In genomic region chr20:3613821-3614440, GRCh38 we compare ENCODE assay signal across 24 cellular contexts. TPM values are rescaled to one million over a fixed set of nuclear protein-coding genes. Genes with fewer than 3 reads are reported as not detected.
DNase-seq lines count a peak whose midpoint lies in the region; ATAC-seq and TF ChIP-seq lines count a peak whose summit lies in the region.
"Had no signal": no experiment of that assay in that cellular context is flagged by ENCODE, and none has a peak within 500 bp of the region (broad histone marks: within the 10 kb centered on the region; RNA-seq: fewer than 3 reads in every experiment).

No MANE protein-coding gene starts in this region.

- H3K27me3 ChIP-seq in PC-3 (ENCODE audit: low read length) (no peaks in the 10 kb centered on the region), osteoblast (ENCODE audit: insufficient read depth, low read length) (no peaks in the 10 kb centered on the region), spleen (replicated peaks in 1 of 7) (no peaks in the 10 kb centered on the region)
- H3K27me3 ChIP-seq: esophagus squamous epithelium, tibial artery had no signal

- peak overlapping the region; percentile 13 for H3K4me2 ChIP-seq in PC-3 (ENCODE audit: low read length)
- peak overlapping the region; percentile 82 for H3K4me2 ChIP-seq in osteoblast (ENCODE audit: insufficient read depth, low read length)

- ATAC-seq in PC-3 (peak; percentile 10; the same call in 1 of the 2 replicates), HG03571 (IDR thresholded peaks at IDR 0.05; ENCODE audit: unreplicated experiment) (no peak)
- ATAC-seq: activated CD8-positive, alpha-beta memory T cell treated with anti-CD3 and anti-CD28 coated beads, Interleukin-2, amount 10 ng/mL, durations not matched to agents 7 days and 5 days; stimulated activated effector memory CD8-positive, alpha-beta T cell treated with anti-CD3 and anti-CD28 coated beads, Interleukin-12 subunit alpha, Interleukin-12 subunit beta, amount 100 ng/mL, for 72 hours had no signal

- H3K27ac ChIP-seq in C4-2B, result peak overlapping the region; percentile 26; the same call in 1 of the 2 replicates
- H3K27ac ChIP-seq in PC-3 (ENCODE audit: low read length), result no peak overlapping the region
- H3K27ac ChIP-seq in osteoblast (ENCODE audit: low read depth, low read length), result peak overlapping the region; percentile 49
- H3K27ac ChIP-seq in spleen, result no peak overlapping the region
- H3K27ac ChIP-seq: coronary artery, esophagus squamous epithelium, left ventricle myocardium inferior, tibial artery had no signal

- H3K79me2 ChIP-seq in PC-3 (ENCODE audit: low read length) (no peaks in the 10 kb centered on the region), osteoblast (ENCODE audit: insufficient read depth, low read length) (no peaks in the 10 kb centered on the region)

- DNase-seq in PC-3 (peak; percentile 27), fibroblast of mammary gland (ENCODE audit: low read depth) (peak; percentile 19), osteoblast (ENCODE audit: insufficient read length, low spot score, missing footprints) (peak; percentile 10), DMS53 (lab: John Stamatoyannopoulos, UW) (no peak), spleen (no peak), DMS53 treated with DMSO at 0.1 percent for 48 hours (lab: John Stamatoyannopoulos, UW; ENCODE audit: unreplicated experiment) (no peak)
- DNase-seq: activated CD4-positive, CD25-positive, alpha-beta regulatory T cell treated with anti-CD3 and anti-CD28 coated beads, Interleukin-2, amount 50 U/mL, for 72 hours; activated CD8-positive, alpha-beta memory T cell treated with anti-CD3 and anti-CD28 coated beads, Interleukin-2, amount 10 ng/mL, durations not matched to agents 7 days and 5 days; activated effector memory CD4-positive, alpha-beta T cell treated with anti-CD3 and anti-CD28 coated beads, Interleukin-2, amount 50 U/mL, for 16 hours; esophagus squamous epithelium; left ventricle myocardium inferior; NCI-H1436; NCI-H226; NK-92 treated with Interleukin-12 subunit alpha and Interleukin-12 subunit beta, amount 100 ng/mL, for 24 hours; SHP77 treated with DMSO at 0.1 percent for 48 hours; small intestine; tibial artery had no signal

- H3K9me2 ChIP-seq in PC-3 (replicated peaks; ENCODE audit: low read length), result no peaks in the 10 kb centered on the region

- TF ChIP-seq CTCF in C4-2B (conservative IDR thresholded peaks at IDR 0.05) (no peak), PC-3 (conservative IDR thresholded peaks at IDR 0.05; ENCODE audit: low read depth, low read length) (no peak), fibroblast of mammary gland (conservative IDR thresholded peaks at IDR 0.05; ENCODE audit: control insufficient read depth, insufficient read depth, low read depth, low read length) (no peak), osteoblast (IDR thresholded peaks at IDR 0.05; ENCODE audit: extremely low read depth, low read depth, low read length) (no peak), spleen (IDR thresholded peaks at IDR 0.05 in 8 of 11, conservative IDR thresholded peaks at IDR 0.05 in 3 of 11) (no peak)

- H3K36me3 ChIP-seq in PC-3 (ENCODE audit: low read depth, low read length), result no peaks in the 10 kb centered on the region; the same call in 1 of the 2 replicates
- no peaks in the 10 kb centered on the region for H3K36me3 ChIP-seq in osteoblast (ENCODE audit: insufficient read depth, low read length)
- peaks cover 0 to 66% (median 4%) of the 10 kb centered on the region in 6 donors for H3K36me3 ChIP-seq in spleen

- H4K20me1 ChIP-seq in PC-3 (ENCODE audit: low read length) (no peaks in the 10 kb centered on the region), osteoblast (ENCODE audit: insufficient read depth, low read length) (no peaks in the 10 kb centered on the region)

- no peak for TF ChIP-seq POLR2A in spleen (IDR thresholded peaks at IDR 0.05)

- H3F3A ChIP-seq in PC-3 (ENCODE audit: low read length, unreplicated experiment), result no peaks in the 10 kb centered on the region

- CTCF ChIA-PET in PC-3 (lab: Charles Lee), result no interaction called here

- no TSS peak for BruUV-seq in PC-3 (replicated peaks; lab: Mats Ljungman, UMichigan)

- H3K4me1 ChIP-seq in PC-3 (ENCODE audit: insufficient read depth, low read length), result peaks cover 24% of the 10 kb centered on the region
- peaks cover 12% of the 10 kb centered on the region for H3K4me1 ChIP-seq in osteoblast (ENCODE audit: insufficient read depth, low read length)
- H3K4me1 ChIP-seq in spleen, result no peaks in the 10 kb centered on the region
- H3K4me1 ChIP-seq: esophagus squamous epithelium, tibial artery had no signal

- H2AFZ ChIP-seq in PC-3 (ENCODE audit: low read length) (peak overlapping the region; percentile 33; the same call in 1 of the 2 replicates), osteoblast (ENCODE audit: low read length) (peak overlapping the region; percentile 71)

- H3K4me3 ChIP-seq in PC-3 (ENCODE audit: low read length) (no peak overlapping the region), fibroblast of mammary gland (ENCODE audit: control insufficient read depth, low read depth, low read length) (no peak overlapping the region), osteoblast (ENCODE audit: insufficient read depth, low read length) (peak overlapping the region; percentile 54), spleen (no peak overlapping the region)
- H3K4me3 ChIP-seq: coronary artery, esophagus squamous epithelium, left ventricle myocardium inferior, tibial artery had no signal

- H3K9me3 ChIP-seq in PC-3 (ENCODE audit: low read length), result no peaks in the 10 kb centered on the region
- H3K9me3 ChIP-seq in osteoblast (ENCODE audit: low read depth, low read length), result no peaks in the 10 kb centered on the region
- H3K9me3 ChIP-seq in spleen, result no peaks in the 10 kb centered on the region
- H3K9me3 ChIP-seq: esophagus squamous epithelium, left ventricle myocardium inferior, tibial artery had no signal

- intact Hi-C loops in PC-3 (cut with micrococcal nuclease), result no loop called here
- intact Hi-C loops in spleen (cut with DNase I; ENCODE audit: low total_unique reads), result no loop called here

- WGBS in spleen, 5 donors, result 93 to 96% (median 95%) methylated on average over 9 of the region's 9 CpGs

- H3K9ac ChIP-seq in PC-3 (ENCODE audit: low read length), result no peak overlapping the region

- POLR2A ChIA-PET in PC-3 (lab: Charles Lee; ENCODE audit: unreplicated experiment), result interaction anchor here (0.6 kb wide), 1 partner anchor 541 kb away, joined by 4 read pairs; no protein-coding TSS in a partner anchor

RNA-seq across cellular contexts. Expression of gene GFRA4, which starts 49.3 kb away (rescaled TPM):
- not detected in 2 replicates for total RNA-seq in PC-3 (2014; rRNA removed)
- total RNA-seq in osteoblast, result not detected in 2 replicates
- total RNA-seq in spleen, result not detected
- polyA plus RNA-seq in spleen, result not detected
- total RNA-seq: activated CD8-positive, alpha-beta memory T cell treated with anti-CD3 and anti-CD28 coated beads, Interleukin-2, amount 10 ng/mL, durations not matched to agents 7 days and 5 days; esophagus squamous epithelium; left ventricle myocardium inferior; LHCN-M2; posterior vena cava had no signal
- polyA plus RNA-seq: CD14-positive monocyte, small intestine had no signal

Comparison
In these comparisons a context has a peak if more than half of its experiments do, and no peak if none do; other contexts are left out.
1. H3K27ac ChIP-seq: peak in C4-2B (single experiment) and osteoblast (single experiment); none in PC-3 (single experiment) and spleen (0 of 8).
2. DNase-seq: peak in PC-3 (single experiment), fibroblast of mammary gland (single experiment) and osteoblast (single experiment); none in DMS53 (single experiment), spleen (single experiment) and DMS53 treated with DMSO at 0.1 percent for 48 hours (single experiment).